ENCODE assay signal across 10 cellular contexts in the genomic region with DNA sequence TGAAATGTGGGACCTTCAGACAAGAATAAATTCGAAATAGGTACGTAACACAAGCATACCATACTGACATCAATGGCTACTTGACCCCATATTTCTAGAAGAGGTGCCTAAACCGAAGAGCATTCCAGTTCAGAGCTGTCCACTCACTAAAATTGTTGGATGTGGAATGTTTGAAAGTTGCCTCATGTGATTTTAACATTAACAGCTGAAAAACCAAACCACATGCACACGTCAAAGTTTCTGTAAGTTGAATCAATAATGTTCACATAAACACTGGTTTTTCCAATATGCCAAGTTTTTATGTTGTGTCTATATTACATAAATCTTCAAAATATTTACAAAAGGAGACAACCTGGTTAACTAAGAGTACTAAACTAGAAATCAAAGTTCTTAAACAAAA. TPM values are rescaled to one million over a fixed set of nuclear protein-coding genes. Genes with fewer than 3 reads are reported as not detected.
DNase-seq lines count a peak whose midpoint lies in the region; ATAC-seq and TF ChIP-seq lines count a peak whose summit lies in the region.
"Had no signal": no experiment of that assay in that cellular context is flagged by ENCODE, and none has a peak within 500 bp of the region (broad histone marks: within the 10 kb centered on the region; RNA-seq: fewer than 3 reads in every experiment).

No MANE protein-coding gene starts in this region.

- H3K4me3 Mint-ChIP-seq in T-cell, result no peak overlapping the region

- H3K9ac ChIP-seq in skeletal muscle tissue (ENCODE audit: low read depth in 1 of 3, low read length in 3 of 3), result peak overlapping the region in 1 of 3 donors; percentile 100

- H3K9me3 ChIP-seq in skeletal muscle tissue (ENCODE audit: control insufficient read depth in 3 of 3, low read length in 3 of 3), result no peaks in the 10 kb centered on the region

- H3K27me3 Mint-ChIP-seq in T-cell, result no peaks in the 10 kb centered on the region

- POLR2A ChIA-PET in T-cell (lab: Charles Lee), result interaction anchor here in 1 of 2 donors (0.6 to 3.2 kb wide), 6 partner anchors 7 to 63 kb away, joined by 3 to 30 read pairs (median 8); a partner anchor contains a TSS

- H3K36me3 Mint-ChIP-seq in T-cell, result peaks cover 22% of the 10 kb centered on the region

- H3K27me3 ChIP-seq in skeletal muscle tissue (ENCODE audit: control insufficient read depth in 3 of 3, insufficient read depth in 3 of 3, low read length in 3 of 3), result no peaks in the 10 kb centered on the region

- ATAC-seq in GM18505 (IDR thresholded peaks at IDR 0.05; ENCODE audit: unreplicated experiment) (no peak), T-cell (replicated peaks in 1 of 4) (no peak)

- H3K36me3 ChIP-seq in skeletal muscle tissue (ENCODE audit: control insufficient read depth in 3 of 3, insufficient read depth in 3 of 3, low read length in 3 of 3), result peaks cover 0 to 7% (median 0%) of the 10 kb centered on the region in 3 donors

- peaks cover 33 to 51% (median 49%) of the 10 kb centered on the region in 3 donors for H3K4me1 ChIP-seq in skeletal muscle tissue (ENCODE audit: control insufficient read depth in 3 of 3, insufficient read depth in 3 of 3, low read length in 3 of 3)

- peak; percentile 36 for DNase-seq in RKO (ENCODE audit: low spot score)
- no peak for DNase-seq in foreskin fibroblast
- DNase-seq in HuH-7 (ENCODE audit: low spot score), result no peak
- DNase-seq in DMS153 (lab: John Stamatoyannopoulos, UW), result no peak
- DNase-seq in T-cell, result no peak
- DNase-seq in NOMO-1 treated with dmso at 0.1 percent for 144 hours (lab: John Stamatoyannopoulos, UW; ENCODE audit: unreplicated experiment), result no peak
- DNase-seq: effector CD8-positive, alpha-beta T cell; NCI-H226 had no signal

- H3K4me3 ChIP-seq in foreskin fibroblast (ENCODE audit: low read depth in 1 of 2, low read length in 2 of 2) (peak overlapping the region; percentile 54 to 90), skeletal muscle tissue (ENCODE audit: low read length in 3 of 3) (peak overlapping the region in 2 of 3 donors; percentile 0 to 85)

- CTCF ChIA-PET in T-cell (lab: Charles Lee), result interaction anchor here (0.6 to 1.5 kb wide), 4 partner anchors 8 to 251 kb away, joined by 3 to 6 read pairs (median 3); no protein-coding TSS in a partner anchor

- H3K27ac Mint-ChIP-seq in T-cell, result peak overlapping the region in 1 of 2 donors; percentile 55

- TF ChIP-seq POLR2A in GM18505 (IDR thresholded peaks at IDR 0.05; ENCODE audit: borderline replicate concordance, extremely low read depth, insufficient read depth, insufficient read length), result peak; percentile 11

- TF ChIP-seq CTCF in foreskin fibroblast (IDR thresholded peaks at IDR 0.05; ENCODE audit: low read depth, low read length), result no peak

- H3K4me1 Mint-ChIP-seq in T-cell, result peaks cover 59 to 63% (median 61%) of the 10 kb centered on the region in 3 donors

- H3K9me3 Mint-ChIP-seq in T-cell, result no peaks in the 10 kb centered on the region

- peak overlapping the region; percentile 2 for H3K27ac ChIP-seq in skeletal muscle tissue (ENCODE audit: low read depth, low read length)

RNA-seq across cellular contexts. Expression of a gene that starts 3.5 kb away (rescaled TPM):
- total RNA-seq in skeletal muscle tissue, result 246 TPM
- 100 to 1,000 TPM; 274 to 487 (median 289) TPM for total RNA-seq in T-cell

RNA-seq across cellular contexts. Expression of a gene that starts 44.9 kb away (rescaled TPM):
- total RNA-seq in skeletal muscle tissue (21.9 TPM), T-cell (10 to 100 TPM; 12.2 to 14.2 (median 13.1) TPM)
